In the genomic region with DNA sequence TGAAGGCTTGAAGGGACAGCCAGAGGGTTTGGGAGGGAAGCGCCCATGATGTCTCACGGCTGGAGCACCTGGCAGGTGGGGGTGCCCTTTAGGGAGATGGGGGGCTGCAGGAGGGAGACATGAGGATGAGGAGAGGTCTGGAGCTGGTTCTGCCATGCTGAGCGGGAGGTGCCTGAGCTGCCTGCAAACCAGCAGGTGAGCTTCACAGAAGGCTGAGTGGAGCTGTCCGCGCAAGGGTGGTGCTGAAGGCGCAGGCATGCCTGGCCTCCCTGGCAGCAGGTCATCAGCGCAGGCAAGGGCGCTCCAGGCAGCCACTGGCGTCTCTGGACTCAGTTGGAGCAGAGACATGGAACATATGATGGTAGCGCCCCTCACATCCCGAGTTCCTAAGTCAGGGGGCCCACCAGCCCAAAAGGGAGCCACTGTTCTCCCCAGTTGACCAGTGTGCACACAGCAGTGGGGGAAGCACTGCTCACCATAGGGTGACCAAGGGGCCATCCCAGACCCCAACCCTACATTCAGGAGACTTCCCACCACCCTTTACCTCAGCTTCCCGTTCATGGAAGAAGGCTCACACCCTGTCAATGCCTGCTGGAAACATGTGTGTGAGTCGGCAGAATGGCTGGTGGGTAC, we compare ENCODE assay signal across 10 cellular contexts. TPM values are rescaled to one million over a fixed set of nuclear protein-coding genes. Genes with fewer than 3 reads are reported as not detected.
DNase-seq lines count a peak whose midpoint lies in the region; ATAC-seq and TF ChIP-seq lines count a peak whose summit lies in the region.
"Had no signal": no experiment of that assay in that cellular context is flagged by ENCODE, and none has a peak within 500 bp of the region (broad histone marks: within the 10 kb centered on the region; RNA-seq: fewer than 3 reads in every experiment).

No MANE protein-coding gene starts in this region.

- no peaks in the 10 kb centered on the region for H3K79me2 ChIP-seq in MM.1S (ENCODE audit: low read length)

- no peaks in the 10 kb centered on the region for H3K4me1 ChIP-seq in MM.1S (ENCODE audit: low read length)
- H3K4me1 ChIP-seq: breast epithelium had no signal

- CTCF ChIA-PET in GM10248 (lab: Yijun Ruan, JAX): interaction anchor here (0.9 kb wide), 1 partner anchor 10 kb away, joined by 4 read pairs; no protein-coding TSS in a partner anchor

- no peak overlapping the region for H3K9ac ChIP-seq in MM.1S (ENCODE audit: low read length)

- H3K27me3 ChIP-seq in MM.1S (replicated peaks; ENCODE audit: insufficient read depth, low read length): peaks cover 35% of the 10 kb centered on the region

- H3K36me3 ChIP-seq in MM.1S (replicated peaks; ENCODE audit: insufficient read depth, low read length): no peaks in the 10 kb centered on the region
- H3K36me3 ChIP-seq: breast epithelium had no signal

- H3K36me3 Mint-ChIP-seq in neural crest cell (ENCODE audit: low read depth): no peaks in the 10 kb centered on the region
- H3K36me3 Mint-ChIP-seq in effector memory CD8-positive, alpha-beta T cell (ENCODE audit: insufficient read depth): peaks cover 2% of the 10 kb centered on the region
- H3K36me3 Mint-ChIP-seq: memory B cell had no signal

- H3K27ac ChIP-seq in MM.1S (ENCODE audit: low read length): no peak overlapping the region
- H3K27ac ChIP-seq: breast epithelium had no signal

- POLR2A ChIA-PET in GM10248 (lab: Yijun Ruan, JAX): no interaction called here

- no peak overlapping the region for H3K4me2 ChIP-seq in MM.1S (ENCODE audit: low read depth, low read length)

- H4K20me1 ChIP-seq in MM.1S (ENCODE audit: insufficient read depth, low read length): peaks cover 3% of the 10 kb centered on the region

- no peak for TF ChIP-seq CTCF in GM10248 (IDR thresholded peaks at IDR 0.05; ENCODE audit: control extremely low read depth, extremely low read depth, low read depth, missing control alignments)
- TF ChIP-seq CTCF in MM.1S (IDR thresholded peaks at IDR 0.05; ENCODE audit: low read length): no peak
- no peak for TF ChIP-seq CTCF in neural crest cell (conservative IDR thresholded peaks at IDR 0.05)

- no peaks in the 10 kb centered on the region for H3K9me2 ChIP-seq in MM.1S (replicated peaks; ENCODE audit: insufficient read depth, low read length)

- H3K4me3 Mint-ChIP-seq in neural crest cell: no peak overlapping the region
- H3K4me3 Mint-ChIP-seq in effector memory CD8-positive, alpha-beta T cell: no peak overlapping the region
- H3K4me3 Mint-ChIP-seq: memory B cell had no signal

- peaks cover 13% of the 10 kb centered on the region for H3K9me3 Mint-ChIP-seq in neural crest cell
- H3K9me3 Mint-ChIP-seq in effector memory CD8-positive, alpha-beta T cell: peaks cover 0 to 15% of the 10 kb centered on the region in 2 donors

- peaks cover 30% of the 10 kb centered on the region for H3K27me3 Mint-ChIP-seq in neural crest cell (ENCODE audit: low read depth)
- peaks cover 29 to 67% of the 10 kb centered on the region in 2 donors for H3K27me3 Mint-ChIP-seq in effector memory CD8-positive, alpha-beta T cell

- H2AFZ ChIP-seq in MM.1S (ENCODE audit: low read length): no peak overlapping the region

- H3F3A ChIP-seq in MM.1S (ENCODE audit: insufficient read depth, low read length): no peaks in the 10 kb centered on the region

- H3K4me1 Mint-ChIP-seq in neural crest cell: peaks cover 6% of the 10 kb centered on the region
- no peaks in the 10 kb centered on the region for H3K4me1 Mint-ChIP-seq in effector memory CD8-positive, alpha-beta T cell (ENCODE audit: low read depth in 2 of 2)
- H3K4me1 Mint-ChIP-seq: memory B cell had no signal

- ATAC-seq in effector memory CD8-positive, alpha-beta T cell (replicated peaks): no peak

- DNase-seq in GM10248 (ENCODE audit: extremely low spot score) (peak; percentile 48), MM.1S (peak; percentile 55), ecto neural progenitor cell (ENCODE audit: low spot score) (peak; percentile 88), neural crest cell (ENCODE audit: low read depth, low spot score) (peak; percentile 67), inferior parietal cortex (ENCODE audit: extremely low spot score) (no peak), GM19238 (ENCODE audit: insufficient read length, low spot score) (no peak), 8988T (no peak)
- DNase-seq in effector memory CD8-positive, alpha-beta T cell: no peak

- no peaks in the 10 kb centered on the region for H3K9me3 ChIP-seq in MM.1S (replicated peaks; ENCODE audit: insufficient read depth, low read length)

- H3K4me3 ChIP-seq in MM.1S (ENCODE audit: low read length): no peak overlapping the region
- H3K4me3 ChIP-seq: breast epithelium had no signal

- H3K27ac Mint-ChIP-seq in neural crest cell (ENCODE audit: unreplicated experiment): no peak overlapping the region
- no peak overlapping the region for H3K27ac Mint-ChIP-seq in effector memory CD8-positive, alpha-beta T cell
- H3K27ac Mint-ChIP-seq: memory B cell had no signal

RNA-seq across cellular contexts. Expression of a gene that starts 25.8 kb away (rescaled TPM):
- 6.1 and 6.8 TPM in 2 replicates for total RNA-seq in neural crest cell

Comparison
In these comparisons a context has a peak if more than half of its experiments do, and no peak if none do; other contexts are left out.
1. DNase-seq: peak in GM10248 (single experiment), MM.1S (single experiment), ecto neural progenitor cell (single experiment) and neural crest cell (single experiment); none in inferior parietal cortex (single experiment), GM19238 (single experiment), 8988T (single experiment) and effector memory CD8-positive, alpha-beta T cell (0 of 3).